Comparison of ENCODE assay signal across 21 cellular contexts in the genomic region with DNA sequence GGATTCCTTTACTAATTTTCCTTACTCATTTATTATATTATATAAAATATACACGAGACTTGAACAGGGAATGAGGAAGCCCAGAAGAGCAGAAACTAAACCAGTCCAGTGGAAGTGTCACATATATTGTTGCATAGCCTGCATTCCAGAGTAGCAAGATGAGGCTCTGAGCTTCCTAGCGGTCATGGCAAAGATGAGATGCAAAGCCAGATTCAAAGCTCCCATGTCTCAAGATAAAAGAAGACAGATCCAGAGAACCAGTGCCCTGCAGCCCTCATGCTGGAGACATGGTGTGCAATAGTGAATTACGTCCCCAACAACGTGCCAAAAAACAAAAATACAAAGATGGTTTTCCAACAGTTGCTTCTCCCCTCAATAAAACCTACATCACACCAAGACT. TPM values are rescaled to one million over a fixed set of nuclear protein-coding genes. Genes with fewer than 3 reads are reported as not detected.
"Had no signal": no experiment of that assay in that cellular context is flagged by ENCODE, and none has a peak within 500 bp of the region (broad histone marks: within the 10 kb centered on the region; RNA-seq: fewer than 3 reads in every experiment).

No MANE protein-coding gene starts in this region.

- H3K4me1 Mint-ChIP-seq: activated CD4-positive, alpha-beta memory T cell treated with anti-CD3 and anti-CD28 coated beads, Interleukin-2, amount 10 ng/mL, durations not matched to agents 7 days and 5 days; activated CD4-positive, alpha-beta T cell treated with anti-CD3 and anti-CD28 coated beads for 36 hours; activated naive CD8-positive, alpha-beta T cell treated with anti-CD3 and anti-CD28 coated beads, Interleukin-2, amount 10 ng/mL, durations not matched to agents 7 days and 5 days had no signal

- H3K4me3 Mint-ChIP-seq: activated CD4-positive, alpha-beta memory T cell treated with anti-CD3 and anti-CD28 coated beads, Interleukin-2, amount 10 ng/mL, durations not matched to agents 7 days and 5 days; activated CD4-positive, alpha-beta T cell treated with anti-CD3 and anti-CD28 coated beads for 36 hours; activated naive CD8-positive, alpha-beta T cell treated with anti-CD3 and anti-CD28 coated beads, Interleukin-2, amount 10 ng/mL, durations not matched to agents 7 days and 5 days had no signal

- H3K36me3 ChIP-seq: adrenal gland, breast epithelium, Peyer's patch, WERI-Rb-1 had no signal

- H3K27ac Mint-ChIP-seq: activated CD4-positive, alpha-beta memory T cell treated with anti-CD3 and anti-CD28 coated beads, Interleukin-2, amount 10 ng/mL, durations not matched to agents 7 days and 5 days; activated CD4-positive, alpha-beta T cell treated with anti-CD3 and anti-CD28 coated beads for 36 hours; activated naive CD8-positive, alpha-beta T cell treated with anti-CD3 and anti-CD28 coated beads, Interleukin-2, amount 10 ng/mL, durations not matched to agents 7 days and 5 days had no signal

- H3K9me3 ChIP-seq: adrenal gland, breast epithelium, Peyer's patch had no signal

- H3K27me3 ChIP-seq: adrenal gland, breast epithelium, Peyer's patch had no signal

- H3K4me3 ChIP-seq: adrenal gland, breast epithelium, Peyer's patch, SK-N-MC had no signal

- H3K27ac ChIP-seq: adrenal gland, SK-N-MC, WERI-Rb-1 had no signal

- ATAC-seq: activated CD4-positive, alpha-beta T cell treated with anti-CD3 and anti-CD28 coated beads for 36 hours had no signal

- DNase-seq: activated CD4-positive, alpha-beta memory T cell treated with anti-CD3 and anti-CD28 coated beads, Interleukin-2, amount 10 ng/mL, durations not matched to agents 7 days and 5 days; activated CD4-positive, alpha-beta T cell treated with anti-CD3 and anti-CD28 coated beads for 36 hours; activated CD4-positive, alpha-beta T cell treated with anti-CD3 and anti-CD28 coated beads, Interleukin-2, amount 50 U/mL, for 1 hour; activated CD8-positive, alpha-beta memory T cell treated with anti-CD3 and anti-CD28 coated beads, Interleukin-2, amount 50 U/mL, for 4 hours; activated naive CD4-positive, alpha-beta T cell treated with anti-CD3 and anti-CD28 coated beads, Interleukin-2, amount 50 U/mL, for 16 hours; activated naive CD8-positive, alpha-beta T cell treated with anti-CD3 and anti-CD28 coated beads, Interleukin-2, amount 10 ng/mL, durations not matched to agents 7 days and 5 days; adrenal gland; aorta; Karpas-422; NCI-H1048; NCI-H187 treated with DMSO at 0.1 percent for 48 hours; NCI-H2081 treated with DMSO at 0.1 percent for 48 hours; NCI-H446; NCI-H524; SHP77; T-helper 1 cell; WERI-Rb-1 had no signal

- H3K4me1 ChIP-seq: adrenal gland, breast epithelium had no signal

- H3K36me3 Mint-ChIP-seq: activated naive CD8-positive, alpha-beta T cell treated with anti-CD3 and anti-CD28 coated beads, Interleukin-2, amount 10 ng/mL, durations not matched to agents 7 days and 5 days had no signal

- H3K9me3 Mint-ChIP-seq: activated CD4-positive, alpha-beta memory T cell treated with anti-CD3 and anti-CD28 coated beads, Interleukin-2, amount 10 ng/mL, durations not matched to agents 7 days and 5 days; activated naive CD8-positive, alpha-beta T cell treated with anti-CD3 and anti-CD28 coated beads, Interleukin-2, amount 10 ng/mL, durations not matched to agents 7 days and 5 days had no signal

RNA-seq across cellular contexts. Expression of a gene that starts 59.7 kb away (rescaled TPM):
- total RNA-seq: activated CD4-positive, alpha-beta memory T cell treated with anti-CD3 and anti-CD28 coated beads, Interleukin-2, amount 10 ng/mL, durations not matched to agents 7 days and 5 days; activated CD4-positive, alpha-beta T cell treated with anti-CD3 and anti-CD28 coated beads for 36 hours; activated naive CD8-positive, alpha-beta T cell treated with anti-CD3 and anti-CD28 coated beads, Interleukin-2, amount 10 ng/mL, durations not matched to agents 7 days and 5 days; T-helper 2 cell treated with Interferon-gamma antibody and Interleukin-4, amounts not matched to agents 100 ng/mL and 5 ng/mL, for 36 hours had no signal
